ENCODE assay signal across 1 cellular context in the genomic region with DNA sequence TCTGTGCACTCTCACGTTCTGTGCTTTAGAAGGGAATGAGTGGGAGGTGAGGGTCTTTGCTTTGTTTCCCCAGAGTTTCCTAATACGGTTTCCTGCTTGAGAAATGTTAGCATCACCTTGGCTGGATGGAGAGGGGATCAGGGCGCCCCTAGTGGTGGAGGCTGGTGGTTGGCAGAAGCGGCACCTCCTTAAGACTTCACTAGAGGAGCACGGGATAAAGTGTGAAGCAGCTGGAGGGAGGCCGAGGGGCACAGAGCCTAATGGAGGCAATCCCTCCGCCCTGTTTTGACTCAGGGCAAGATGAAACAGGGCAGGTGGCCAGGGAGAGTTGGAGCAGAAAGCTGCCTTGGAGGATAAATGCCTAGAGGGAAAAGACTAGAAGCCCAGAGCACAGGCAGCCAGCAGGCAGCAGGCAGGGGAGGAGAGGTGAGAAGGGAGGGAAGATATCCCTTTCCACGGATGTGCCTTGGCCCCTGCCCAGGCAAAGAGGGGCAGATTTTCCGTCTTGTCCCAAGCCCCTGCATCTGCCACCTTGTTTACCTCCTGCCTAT.
TF ChIP-seq lines count a peak whose summit lies in the region.

No MANE protein-coding gene starts in this region.

TF ChIP-seq in SK-N-SH treated with all-trans-retinoic acid at 6 μM for 48 hours, 23 proteins besides CTCF, POLR2A, EP300 and RAD21 (continued from another document):
- TF ChIP-seq TSHZ2 (CRISPR knock-in tag; IDR thresholded peaks at IDR 0.05): no peak
